Comparison of ENCODE assay signal across 18 cellular contexts in the genomic region with DNA sequence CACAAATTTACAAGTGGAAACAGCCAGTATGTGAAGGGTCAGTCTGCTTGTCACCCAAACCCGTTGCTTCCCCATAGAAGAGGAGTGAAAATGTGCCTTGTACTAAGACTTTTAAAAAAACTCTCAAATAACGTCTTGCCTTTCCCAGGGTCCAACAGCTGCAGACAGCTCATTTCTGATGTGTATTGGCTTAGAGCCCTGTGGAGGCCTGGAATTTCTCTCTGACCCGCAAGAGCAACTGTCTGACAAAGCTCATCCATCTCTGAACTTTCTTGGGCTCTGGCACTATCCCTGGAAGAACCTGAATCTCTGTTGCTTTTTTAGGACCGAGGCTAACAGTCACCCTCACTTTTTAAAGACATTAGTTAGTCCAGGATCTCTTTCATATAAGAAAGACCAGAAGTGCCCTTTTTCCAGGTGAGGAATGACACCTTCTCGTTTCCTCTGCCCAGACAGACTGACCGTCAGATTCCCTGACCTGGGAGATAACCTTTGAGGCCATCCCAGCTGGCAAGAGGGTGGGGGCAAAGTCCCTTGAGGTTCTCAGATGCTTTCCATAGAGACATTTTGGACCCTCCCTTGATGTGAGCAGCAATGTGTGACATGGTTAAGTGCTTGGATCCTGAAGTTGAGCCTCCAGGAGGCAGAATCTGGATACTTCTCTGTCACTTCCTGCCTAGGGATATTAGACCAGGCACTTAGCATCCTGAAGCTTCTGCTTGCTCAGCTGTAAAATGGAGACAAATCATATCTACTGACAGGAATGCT. TPM values are rescaled to one million over a fixed set of nuclear protein-coding genes. Genes with fewer than 3 reads are reported as not detected.
A peak's percentile ranks its signal among the peaks of the same experiment; 100 is the strongest.
DNase-seq lines count a peak whose midpoint lies in the region; TF ChIP-seq lines count a peak whose summit lies in the region.
"Had no signal": no experiment of that assay in that cellular context is flagged by ENCODE, and none has a peak within 500 bp of the region (broad histone marks: within the 10 kb centered on the region; RNA-seq: fewer than 3 reads in every experiment).

No MANE protein-coding gene starts in this region.

- no peak overlapping the region for H3K4me3 ChIP-seq in MG63
- H3K4me3 ChIP-seq in fibroblast of pulmonary artery (replicated peaks; ENCODE audit: low read depth, low read length), result no peak overlapping the region
- H3K4me3 ChIP-seq: lung had no signal

- no peaks in the 10 kb centered on the region for H3K9me3 ChIP-seq in MG63
- H3K9me3 ChIP-seq: neutrophil had no signal

- DNase-seq in AG08395 (ENCODE audit: low spot score) (peak; percentile 52), MG63 (peak; percentile 18), fibroblast of pulmonary artery (ENCODE audit: low read depth) (peak; percentile 37), myocyte (ENCODE audit: low read depth) (peak; percentile 96), COLO829 (ENCODE audit: low spot score) (no peak), NCI-H2029 treated with DMSO at 0.1 percent for 48 hours (lab: John Stamatoyannopoulos, UW) (no peak), T-helper 9 cell (no peak), anterior cingulate cortex (lab: John Stamatoyannopoulos, UW) (no peak)
- DNase-seq: activated CD8-positive, alpha-beta T cell treated with anti-CD3 and anti-CD28 coated beads for 36 hours; activated effector memory CD4-positive, alpha-beta T cell treated with Interleukin-2 at 50 U/mL for 16 hours; DMS 273 treated with DMSO at 0.1 percent for 48 hours; hypothalamus; MM.1S; SHP77 treated with DMSO at 0.1 percent for 48 hours; stimulated activated CD4-positive, alpha-beta T cell treated with anti-CD3 and anti-CD28 coated beads, Interleukin-12 subunit alpha, Interleukin-12 subunit beta, amount 100 ng/mL, for 4 hours; substantia nigra had no signal

- H3K36me3 ChIP-seq in MG63, result no peaks in the 10 kb centered on the region
- H3K36me3 ChIP-seq: neutrophil had no signal

- peaks cover 4% of the 10 kb centered on the region; the same call in 1 of the 2 replicates for H3K27me3 ChIP-seq in MG63

- TF ChIP-seq CTCF in fibroblast of pulmonary artery (IDR thresholded peaks at IDR 0.05; ENCODE audit: low read length, missing control alignments), result no peak

RNA-seq across cellular contexts. Expression of a gene that starts 4.4 kb away (rescaled TPM):
- not detected in 2 replicates for total RNA-seq in MG63 (2014; rRNA removed; shearing (Covaris generic); ENCODE audit: low replicate concordance)
- not detected in 2 replicates for total RNA-seq in myocyte
- polyA plus RNA-seq in myocyte (2012), result 0.13 TPM
- total RNA-seq: activated CD8-positive, alpha-beta T cell treated with anti-CD3 and anti-CD28 coated beads for 36 hours; lung had no signal
- polyA plus RNA-seq: lung had no signal

RNA-seq across cellular contexts. Expression of a gene that starts 32.7 kb away (rescaled TPM):
- 5.3 and 7.8 TPM in 2 replicates for total RNA-seq in MG63 (2014; rRNA removed; shearing (Covaris generic); ENCODE audit: low replicate concordance)
- 0.21 and 0.31 TPM in 2 replicates for total RNA-seq in myocyte
- 0.18 TPM for polyA plus RNA-seq in myocyte (2012)

RNA-seq across cellular contexts. Expression of a gene that starts 42.0 kb away (rescaled TPM):
- total RNA-seq in MG63 (2014; rRNA removed; shearing (Covaris generic); ENCODE audit: low replicate concordance), result 5.1 and 6.1 TPM in 2 replicates
- 70.7 and 75.3 TPM in 2 replicates for total RNA-seq in myocyte
- polyA plus RNA-seq in myocyte (2012), result 40.0 TPM

Comparison
In these comparisons a context has a peak if more than half of its experiments do, and no peak if none do; other contexts are left out.
1. DNase-seq: peak in AG08395 (single experiment), MG63 (single experiment), fibroblast of pulmonary artery (single experiment) and myocyte (single experiment); none in COLO829 (single experiment), NCI-H2029 treated with DMSO at 0.1 percent for 48 hours (single experiment), T-helper 9 cell (single experiment) and anterior cingulate cortex (0 of 58).
2. RNA of a gene that starts 42.0 kb away (total RNA-seq): 70.7 to 75.3 TPM in myocyte; 5.1 to 6.1 TPM in MG63; every median in the first group is over 10 times any median in the second.